1 cellular context compared by ENCODE assay signal in genomic region chr16:14043278-14043677, GRCh38.
TF ChIP-seq lines count a peak whose summit lies in the region.

No MANE protein-coding gene starts in this region.

TF ChIP-seq in HepG2, 621 proteins besides CTCF, POLR2A, EP300 and RAD21:
- no peak for TF ChIP-seq POGK (CRISPR knock-in tag; conservative IDR thresholded peaks at IDR 0.05)
- 0 out of 2 replicates have a peak, but pooled peaks have one; percentile 18 for TF ChIP-seq ZNF629 (CRISPR knock-in tag; conservative IDR thresholded peaks at IDR 0.05)
TF ChIP-seq in HepG2: peak in this region for 1.
